In the genomic region with DNA sequence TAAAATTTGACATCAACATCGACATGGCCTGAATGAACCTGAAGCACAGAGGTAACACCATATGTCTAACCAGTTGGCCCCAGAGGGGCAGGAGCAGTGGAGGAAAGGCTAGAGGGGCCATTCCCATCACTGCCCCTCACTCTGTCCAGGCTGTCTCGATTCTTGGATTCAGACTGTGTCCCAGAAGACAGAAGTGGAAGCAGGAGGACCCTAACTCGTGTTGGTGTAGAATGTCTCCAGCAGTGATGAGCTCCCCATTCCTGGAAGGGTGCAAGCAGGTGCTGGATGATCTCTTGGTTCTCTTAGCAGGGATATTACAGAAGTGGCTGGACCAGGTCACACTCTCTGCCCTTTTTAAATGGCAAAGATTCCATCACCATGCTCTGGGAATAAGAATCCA, we compare ENCODE assay signal across 36 cellular contexts.
"Had no signal": no experiment of that assay in that cellular context is flagged by ENCODE, and none has a peak within 500 bp of the region (broad histone marks: within the 10 kb centered on the region; RNA-seq: fewer than 3 reads in every experiment).

No MANE protein-coding gene starts in this region.

- H3K27ac ChIP-seq: brain microvascular endothelial cell, Peyer's patch, SJSA1, VCaP had no signal

- H3K9me2 ChIP-seq: SK-N-SH had no signal

- H3K4me3 ChIP-seq: Peyer's patch, SJSA1 had no signal

- H3K4me1 Mint-ChIP-seq: activated B cell treated with CpG ODN at 0.5 μM for 24 hours; activated T-helper 17 cell treated with anti-CD3 and anti-CD28 coated beads, Interleukin-2, amount 50 U/mL, for 72 hours had no signal

- H3K9me3 Mint-ChIP-seq: activated B cell treated with CpG ODN at 0.5 μM for 24 hours; activated CD8-positive, alpha-beta T cell treated with anti-CD3 and anti-CD28 coated beads for 36 hours; activated naive CD8-positive, alpha-beta T cell treated with anti-CD3 and anti-CD28 coated beads for 36 hours; activated T-cell treated with anti-CD3 and anti-CD28 coated beads, Interleukin-2, amount 50 U/mL, for 72 hours; activated T-helper 17 cell treated with anti-CD3 and anti-CD28 coated beads, Interleukin-2, amount 50 U/mL, for 72 hours; T-cell had no signal

- H3K36me3 ChIP-seq: brain microvascular endothelial cell, Peyer's patch, SJSA1 had no signal

- H3K9ac ChIP-seq: SK-N-SH had no signal

- H3K4me3 Mint-ChIP-seq: activated B cell treated with CpG ODN at 0.5 μM for 24 hours; activated CD8-positive, alpha-beta T cell treated with anti-CD3 and anti-CD28 coated beads for 36 hours; activated naive CD8-positive, alpha-beta T cell treated with anti-CD3 and anti-CD28 coated beads for 36 hours; activated T-cell treated with anti-CD3 and anti-CD28 coated beads, Interleukin-2, amount 50 U/mL, for 72 hours; activated T-helper 17 cell treated with anti-CD3 and anti-CD28 coated beads, Interleukin-2, amount 50 U/mL, for 72 hours; T-cell had no signal

- H3K4me1 ChIP-seq: Peyer's patch, SJSA1 had no signal

- DNase-seq: activated B cell treated with CpG ODN at 0.5 μM for 24 hours; activated CD4-positive, alpha-beta T cell treated with anti-CD3 and anti-CD28 coated beads for 1 hour; activated CD4-positive, alpha-beta T cell treated with anti-CD3 and anti-CD28 coated beads for 48 hours; activated CD4-positive, alpha-beta T cell treated with anti-CD3 and anti-CD28 coated beads, Interleukin-2, amount 50 U/mL, for 4 hours; activated CD8-positive, alpha-beta T cell treated with anti-CD3 and anti-CD28 coated beads for 36 hours; activated effector memory CD4-positive, alpha-beta T cell treated with anti-CD3 and anti-CD28 coated beads, Interleukin-2, amount 50 U/mL, for 16 hours; activated naive CD4-positive, alpha-beta T cell; activated naive CD4-positive, alpha-beta T cell treated with anti-CD3 and anti-CD28 coated beads, Interleukin-2, amount 50 U/mL, for 16 hours; activated naive CD8-positive, alpha-beta T cell treated with anti-CD3 and anti-CD28 coated beads for 36 hours; activated T-cell treated with anti-CD3 and anti-CD28 coated beads, Interleukin-2, amount 50 U/mL, for 1 hour; activated T-cell treated with anti-CD3 and anti-CD28 coated beads, Interleukin-2, amount 50 U/mL, for 72 hours; amniotic stem cell; brain microvascular endothelial cell; central memory CD4-positive, alpha-beta T cell; NCI-H1092 treated with DMSO at 0.1 percent for 48 hours; NCI-H1417; NCI-H146; NCI-H187; NCI-H2029 treated with DMSO at 0.1 percent for 48 hours; NCI-H2107; NCI-H2171; NCI-H510A; NCI-H526; NCI-H748 treated with DMSO at 0.1 percent for 48 hours; NK-92 treated with Interleukin-12 subunit alpha and Interleukin-12 subunit beta, amount 100 ng/mL, for 24 hours; PC-3; RPMI8226; SHP77 treated with DMSO at 0.1 percent for 48 hours; SK-N-SH; T-helper 2 cell; T-helper 9 cell had no signal

- H3K4me2 ChIP-seq: SK-N-SH had no signal

- H3K27me3 ChIP-seq: brain microvascular endothelial cell, Peyer's patch had no signal

- H3K9me3 ChIP-seq: Peyer's patch, SJSA1, SK-N-SH had no signal

- H3K36me3 Mint-ChIP-seq: activated naive CD8-positive, alpha-beta T cell treated with anti-CD3 and anti-CD28 coated beads for 36 hours; T-cell had no signal

- H3K27me3 Mint-ChIP-seq: activated naive CD8-positive, alpha-beta T cell treated with anti-CD3 and anti-CD28 coated beads for 36 hours had no signal

- H3K27ac Mint-ChIP-seq: activated B cell treated with CpG ODN at 0.5 μM for 24 hours; activated CD8-positive, alpha-beta T cell treated with anti-CD3 and anti-CD28 coated beads for 36 hours; activated naive CD8-positive, alpha-beta T cell treated with anti-CD3 and anti-CD28 coated beads for 36 hours; activated T-cell treated with anti-CD3 and anti-CD28 coated beads, Interleukin-2, amount 50 U/mL, for 72 hours; activated T-helper 17 cell treated with anti-CD3 and anti-CD28 coated beads, Interleukin-2, amount 50 U/mL, for 72 hours; T-cell had no signal

- ATAC-seq: activated CD8-positive, alpha-beta T cell treated with anti-CD3 and anti-CD28 coated beads for 36 hours; activated T-cell treated with anti-CD3 and anti-CD28 coated beads, Interleukin-2, amount 50 U/mL, for 72 hours; activated T-helper 17 cell treated with anti-CD3 and anti-CD28 coated beads, Interleukin-2, amount 50 U/mL, for 72 hours; PC-3; T-cell had no signal
